Comparison of ENCODE assay signal across 7 cellular contexts in the genomic region with DNA sequence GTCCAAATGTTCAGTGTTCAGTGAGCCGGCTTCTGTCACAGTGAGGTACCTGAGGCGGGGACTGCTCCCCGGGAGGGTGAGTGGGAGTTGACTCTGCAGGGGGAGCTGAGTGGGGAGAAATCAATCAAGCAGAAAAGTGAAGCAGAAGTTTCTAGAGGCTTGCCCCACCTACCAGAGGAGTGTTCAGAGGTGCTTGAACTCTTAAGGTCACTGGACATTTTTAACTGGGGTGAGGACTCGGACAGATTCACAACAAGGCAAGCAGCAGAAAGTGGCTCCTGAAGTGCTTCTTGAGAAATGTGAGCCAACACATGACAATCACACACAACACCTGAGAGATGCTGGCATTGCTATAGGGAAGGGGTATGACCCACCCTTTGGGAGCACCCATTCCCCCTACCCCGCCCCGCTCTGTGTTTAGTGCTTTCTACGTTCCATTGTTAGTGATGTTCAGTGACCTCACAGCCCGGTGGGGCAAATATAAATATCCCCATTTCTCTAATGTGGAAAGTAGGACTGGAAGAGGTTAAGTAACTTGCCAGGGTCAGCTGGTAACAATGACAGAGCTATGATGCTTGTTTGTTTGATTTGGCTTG. TPM values are rescaled to one million over a fixed set of nuclear protein-coding genes. Genes with fewer than 3 reads are reported as not detected.
DNase-seq lines count a peak whose midpoint lies in the region; ATAC-seq lines count a peak whose summit lies in the region.

No MANE protein-coding gene starts in this region.

- peak overlapping the region; percentile 64 to 68 for H3K9ac ChIP-seq in stomach smooth muscle (ENCODE audit: low read length in 2 of 2)

- H3K27me3 ChIP-seq in SJCRH30, result no peaks in the 10 kb centered on the region
- no peaks in the 10 kb centered on the region for H3K27me3 ChIP-seq in stomach smooth muscle (ENCODE audit: control insufficient read depth in 1 of 2, insufficient read depth in 2 of 2, low read length in 2 of 2)
- H3K27me3 ChIP-seq in HAP-1 (ENCODE audit: low read depth), result no peaks in the 10 kb centered on the region

- H3K4me3 ChIP-seq in SJCRH30 (peak overlapping the region; percentile 59), stomach smooth muscle (ENCODE audit: low read length in 2 of 2) (peak overlapping the region; percentile 23 to 29), HAP-1 (no peak overlapping the region)

- H3K4me1 ChIP-seq in SJCRH30 (peaks cover 22% of the 10 kb centered on the region), stomach smooth muscle (ENCODE audit: control insufficient read depth, insufficient read depth, low read length) (peaks cover 14% of the 10 kb centered on the region), HAP-1 (no peaks in the 10 kb centered on the region)

- H3K27ac ChIP-seq in SJCRH30 (peak overlapping the region; percentile 47), stomach smooth muscle (ENCODE audit: low read length) (peak overlapping the region; percentile 96)

- DNase-seq in SJCRH30 (no peak), left ventricle myocardium superior (no peak), HAP-1 (ENCODE audit: low spot score in 2 of 2) (no peak), T1000 (lab: John Stamatoyannopoulos, UW) (no peak), retina (no peak)

- H3K9me3 ChIP-seq in SJCRH30 (replicated peaks), result no peaks in the 10 kb centered on the region
- H3K9me3 ChIP-seq in stomach smooth muscle (ENCODE audit: control insufficient read depth in 2 of 2, low read length in 2 of 2), result no peaks in the 10 kb centered on the region
- no peaks in the 10 kb centered on the region for H3K9me3 ChIP-seq in HAP-1

- in situ Hi-C loops in HAP-1 (cut with MboI; ENCODE audit: low sequenced_read_pairs), result no loop called here

- intact Hi-C loops in left ventricle myocardium superior (cut with micrococcal nuclease), result no loop called here

- no peaks in the 10 kb centered on the region for H3K36me3 ChIP-seq in SJCRH30
- no peaks in the 10 kb centered on the region for H3K36me3 ChIP-seq in stomach smooth muscle (ENCODE audit: control insufficient read depth in 2 of 2, insufficient read depth in 2 of 2, low read length in 2 of 2)
- H3K36me3 ChIP-seq in HAP-1 (replicated peaks), result no peaks in the 10 kb centered on the region

- peak; percentile 3 for ATAC-seq in GM21360 (IDR thresholded peaks at IDR 0.05; ENCODE audit: unreplicated experiment)
- peak; percentile 0 for ATAC-seq in left ventricle myocardium superior

RNA-seq across cellular contexts. Expression of gene AKAP13, which starts 48.6 kb away (rescaled TPM):
- 67.3 and 75.3 TPM in 2 replicates for total RNA-seq in SJCRH30 (2014; rRNA removed; shearing (Covaris generic))
- total RNA-seq in left ventricle myocardium superior, result 284 TPM
